ENCODE assay signal across 8 cellular contexts in genomic region chr7:128476402-128477335, GRCh38. TPM values are rescaled to one million over a fixed set of nuclear protein-coding genes. Genes with fewer than 3 reads are reported as not detected.
DNase-seq lines count a peak whose midpoint lies in the region; ATAC-seq and TF ChIP-seq lines count a peak whose summit lies in the region.
"Not testable (repeated sequence)": the region's sequence is repeated elsewhere in the genome, so short reads cannot be mapped to it uniquely, and the experiment has no call there.

Gene METTL2B, plus strand, starts transcription at chr7:128476748. Its CDS starts 18 bp downstream, at chr7:128476766.

- H3K27ac Mint-ChIP-seq in type B pancreatic cell = peak within 1 kb of the TSS; percentile 97

- H2AK5ac ChIP-seq in trophoblast cell (ENCODE audit: low read length) = peak within 1 kb of the TSS; percentile 72

- H4K91ac ChIP-seq in trophoblast cell (ENCODE audit: low read depth, low read length) = peak within 1 kb of the TSS; percentile 71

- WGBS in trophoblast cell (ENCODE audit: extremely low coverage, insufficient coverage, insufficient read length) = no CpG with 5 or more reads among the region's 62 CpGs

- not testable (repeated sequence) for H2BK12ac ChIP-seq in trophoblast cell (ENCODE audit: low read length)

- not testable (repeated sequence) for H3F3A ChIP-seq in SU-DHL-6 (ENCODE audit: insufficient read depth)

- H2BK120ac ChIP-seq in trophoblast cell (ENCODE audit: insufficient read depth, low read length, poor library complexity) = not testable (repeated sequence)

- H3K9ac ChIP-seq in SU-DHL-6 (ENCODE audit: low read length) (peak within 1 kb of the TSS; percentile 94), trophoblast cell (ENCODE audit: low read length) (peak within 1 kb of the TSS; percentile 78)

- not testable (repeated sequence) for H3K27me3 Mint-ChIP-seq in type B pancreatic cell

- H3K9me3 ChIP-seq in SU-DHL-6 (ENCODE audit: insufficient read depth, low read length); cardiac muscle cell (ENCODE audit: low read depth); trophoblast cell (ENCODE audit: insufficient read depth, low read depth, low read length): not testable (repeated sequence)

- not testable (repeated sequence) for H3K79me1 ChIP-seq in trophoblast cell (ENCODE audit: low read length)

- H3K27ac ChIP-seq in SU-DHL-6 (ENCODE audit: low read depth, low read length) (peak within 1 kb of the TSS; percentile 72), cardiac muscle cell (peak within 1 kb of the TSS; percentile 93), trophoblast cell (ENCODE audit: low read depth, low read length) (peak within 1 kb of the TSS; percentile 64)

- H3K4ac ChIP-seq in trophoblast cell (ENCODE audit: low read depth, low read length) = peak within 1 kb of the TSS; percentile 72

- H2BK5ac ChIP-seq in trophoblast cell (ENCODE audit: low read depth, low read length, poor library complexity) = peak within 1 kb of the TSS; percentile 34

- H3K27me3 ChIP-seq in SU-DHL-6 (ENCODE audit: low read length); cardiac muscle cell; trophoblast cell (ENCODE audit: insufficient read depth, low read length): not testable (repeated sequence)

- H3K4me1 Mint-ChIP-seq in type B pancreatic cell (ENCODE audit: unreplicated experiment) = peaks cover 19% of the 10 kb centered on the region

- not testable (repeated sequence) for H3K36me3 ChIP-seq in SU-DHL-6 (ENCODE audit: low read length); trophoblast cell (ENCODE audit: control insufficient read depth in 1 of 2, insufficient read depth in 2 of 2, low read length in 2 of 2)
- peaks cover 14% of the 10 kb centered on the region for H3K36me3 ChIP-seq in cardiac muscle cell

- H3K4me2 ChIP-seq in SU-DHL-6 (ENCODE audit: low read depth, low read length, poor library complexity, severe bottlenecking) = peak within 1 kb of the TSS; percentile 72
- H3K4me2 ChIP-seq in trophoblast cell (ENCODE audit: low read length) = peak within 1 kb of the TSS; percentile 71

- peak; percentile 95 for ATAC-seq in HG02759 (IDR thresholded peaks at IDR 0.05; ENCODE audit: unreplicated experiment)

- H3K9me2 ChIP-seq in SU-DHL-6 (replicated peaks; ENCODE audit: insufficient read depth, low read length) = not testable (repeated sequence)

- DNase-seq in NCI-H128 (lab: John Stamatoyannopoulos, UW; ENCODE audit: unreplicated experiment) (peak; percentile 94), cardiac muscle cell (ENCODE audit: low read depth in 1 of 2, low spot score in 1 of 2) (peak; percentile 84 to 97), trophoblast cell (peak; percentile 91 to 97), type B pancreatic cell (ENCODE audit: extremely low spot score, unreplicated experiment) (peak; percentile 91)
- peak; percentile 77 for DNase-seq in activated naive CD8-positive, alpha-beta T cell treated with anti-CD3 and anti-CD28 coated beads, Interleukin-2, amount 50 U/mL, for 16 hours (ENCODE audit: low read depth, low spot score)

- peak within 1 kb of the TSS; percentile 99 for H3K4me3 Mint-ChIP-seq in type B pancreatic cell

- peak within 1 kb of the TSS; percentile 92 for H4K8ac ChIP-seq in trophoblast cell (ENCODE audit: low read depth, low read length)

- peak within 1 kb of the TSS; percentile 63 for H3K14ac ChIP-seq in trophoblast cell (ENCODE audit: low read length)

- H3K23ac ChIP-seq in trophoblast cell (ENCODE audit: low read length) = not testable (repeated sequence)

- not testable (repeated sequence) for H3K4me1 ChIP-seq in cardiac muscle cell (ENCODE audit: low read depth); trophoblast cell (ENCODE audit: control insufficient read depth in 1 of 2, insufficient read depth in 2 of 2, low read length in 2 of 2)

- not testable (repeated sequence) for H3K36me3 Mint-ChIP-seq in type B pancreatic cell

- H4K20me1 ChIP-seq in SU-DHL-6 (ENCODE audit: low read depth, low read length) = not testable (repeated sequence)

- H3K4me3 ChIP-seq in SU-DHL-6 (ENCODE audit: insufficient read depth, low read length, poor library complexity, severe bottlenecking) = peak within 1 kb of the TSS; percentile 77
- H3K4me3 ChIP-seq in cardiac muscle cell = peak within 1 kb of the TSS; percentile 81
- peak within 1 kb of the TSS; percentile 88 for H3K4me3 ChIP-seq in trophoblast cell (ENCODE audit: low read depth, low read length)

- peak within 1 kb of the TSS; percentile 87 for H4K12ac ChIP-seq in trophoblast cell (ENCODE audit: low read depth, low read length)

- peaks cover 26% of the 10 kb centered on the region for H3K79me2 ChIP-seq in SU-DHL-6 (ENCODE audit: insufficient read depth, low read length)
- not testable (repeated sequence) for H3K79me2 ChIP-seq in trophoblast cell (ENCODE audit: control insufficient read depth, insufficient read depth, low read length, poor library complexity)

- not testable (repeated sequence) for H3K9me3 Mint-ChIP-seq in type B pancreatic cell

- H2AFZ ChIP-seq in SU-DHL-6 (ENCODE audit: low read depth, low read length, severe bottlenecking) (peak within 1 kb of the TSS; percentile 80), trophoblast cell (ENCODE audit: insufficient read depth, low read length, poor library complexity) (peak within 1 kb of the TSS; percentile 28)

- TF ChIP-seq CTCF in GM12873 (IDR thresholded peaks at IDR 0.05; ENCODE audit: insufficient read depth, low read depth, low read length, missing control alignments) (peak; percentile 59), cardiac muscle cell (IDR thresholded peaks at IDR 0.05; ENCODE audit: low read depth, low read length) (peak; percentile 21), type B pancreatic cell (conservative IDR thresholded peaks at IDR 0.05) (peak; percentile 70)
- not testable (repeated sequence) for TF ChIP-seq CTCF in SU-DHL-6 (IDR thresholded peaks at IDR 0.05; ENCODE audit: insufficient read depth, low read length, poor library complexity, severe bottlenecking)

- peak within 1 kb of the TSS; percentile 78 for H3K18ac ChIP-seq in trophoblast cell (ENCODE audit: low read length)

RNA-seq across cellular contexts. Expression of gene METTL2B, which starts in this region (rescaled TPM):
- total RNA-seq in cardiac muscle cell = 27.9 and 32.2 TPM in 2 replicates
- polyA plus RNA-seq in cardiac muscle cell = 21.3 TPM in 2 replicates
- 24.4 and 24.5 TPM in 2 replicates for polyA plus RNA-seq in trophoblast cell (2013)
- total RNA-seq in type B pancreatic cell (ENCODE audit: low replicate concordance) = 32.1 and 36.8 TPM in 2 replicates

Comparison
In these comparisons a context has a peak if more than half of its experiments do, and no peak if none do; other contexts are left out.
1. Peak in every context shown above with its lines: DNase-seq, ATAC-seq, H3K4me3 ChIP-seq and H3K27ac ChIP-seq.